1 cellular context compared by ENCODE assay signal in the genomic region with DNA sequence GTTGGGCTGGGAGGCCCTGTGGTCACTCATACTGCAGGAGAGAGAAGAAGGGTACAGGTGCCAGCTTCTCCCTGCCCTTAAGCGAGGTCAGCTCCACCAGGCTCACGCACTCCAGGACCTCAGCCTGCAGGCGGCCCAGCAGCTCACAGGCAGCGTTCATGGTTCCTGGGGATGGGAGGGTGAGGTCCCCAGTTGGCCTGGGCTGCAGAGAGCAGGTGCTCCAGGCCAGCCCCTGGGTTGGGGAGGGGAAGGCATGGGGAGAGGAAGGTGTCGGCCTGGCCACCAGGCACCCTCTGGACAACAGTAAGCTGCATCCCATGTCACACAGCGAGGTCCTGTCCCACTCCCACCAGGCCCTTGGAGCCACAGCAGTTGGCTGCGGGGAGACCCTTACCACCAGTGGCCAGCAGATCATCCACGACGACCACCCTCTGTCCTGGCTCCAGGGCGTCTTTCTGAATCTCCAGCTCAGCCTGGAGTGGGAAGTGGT.
A peak's percentile ranks its signal among the peaks of the same experiment; 100 is the strongest.
TF ChIP-seq lines count a peak whose summit lies in the region.

No MANE protein-coding gene starts in this region.

TF ChIP-seq in HepG2, 621 proteins besides CTCF, POLR2A, EP300 and RAD21 (continued from another document and continues in another):
- TF ChIP-seq, protein P1, sequence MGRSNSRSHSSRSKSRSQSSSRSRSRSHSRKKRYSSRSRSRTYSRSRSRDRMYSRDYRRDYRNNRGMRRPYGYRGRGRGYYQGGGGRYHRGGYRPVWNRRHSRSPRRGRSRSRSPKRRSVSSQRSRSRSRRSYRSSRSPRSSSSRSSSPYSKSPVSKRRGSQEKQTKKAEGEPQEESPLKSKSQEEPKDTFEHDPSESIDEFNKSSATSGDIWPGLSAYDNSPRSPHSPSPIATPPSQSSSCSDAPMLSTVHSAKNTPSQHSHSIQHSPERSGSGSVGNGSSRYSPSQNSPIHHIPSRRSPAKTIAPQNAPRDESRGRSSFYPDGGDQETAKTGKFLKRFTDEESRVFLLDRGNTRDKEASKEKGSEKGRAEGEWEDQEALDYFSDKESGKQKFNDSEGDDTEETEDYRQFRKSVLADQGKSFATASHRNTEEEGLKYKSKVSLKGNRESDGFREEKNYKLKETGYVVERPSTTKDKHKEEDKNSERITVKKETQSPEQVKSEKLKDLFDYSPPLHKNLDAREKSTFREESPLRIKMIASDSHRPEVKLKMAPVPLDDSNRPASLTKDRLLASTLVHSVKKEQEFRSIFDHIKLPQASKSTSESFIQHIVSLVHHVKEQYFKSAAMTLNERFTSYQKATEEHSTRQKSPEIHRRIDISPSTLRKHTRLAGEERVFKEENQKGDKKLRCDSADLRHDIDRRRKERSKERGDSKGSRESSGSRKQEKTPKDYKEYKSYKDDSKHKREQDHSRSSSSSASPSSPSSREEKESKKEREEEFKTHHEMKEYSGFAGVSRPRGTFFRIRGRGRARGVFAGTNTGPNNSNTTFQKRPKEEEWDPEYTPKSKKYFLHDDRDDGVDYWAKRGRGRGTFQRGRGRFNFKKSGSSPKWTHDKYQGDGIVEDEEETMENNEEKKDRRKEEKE (IDR thresholded peaks at IDR 0.05) = no peak
- no peak for TF ChIP-seq CEBPB (IDR thresholded peaks at IDR 0.05; ENCODE audit: borderline replicate concordance, low read depth, low read length)
- no peak for TF ChIP-seq ZNF550 (CRISPR knock-in tag; IDR thresholded peaks at IDR 0.05; ENCODE audit: borderline replicate concordance)
- no peak for TF ChIP-seq NKX3-1 (CRISPR knock-in tag; IDR thresholded peaks at IDR 0.05)
- no peak; the same call in 1 of the 2 replicates for TF ChIP-seq ZNF619 (CRISPR knock-in tag; IDR thresholded peaks at IDR 0.05)
- TF ChIP-seq ZNF629 (CRISPR knock-in tag; conservative IDR thresholded peaks at IDR 0.05) = no peak
- TF ChIP-seq, protein P2, sequence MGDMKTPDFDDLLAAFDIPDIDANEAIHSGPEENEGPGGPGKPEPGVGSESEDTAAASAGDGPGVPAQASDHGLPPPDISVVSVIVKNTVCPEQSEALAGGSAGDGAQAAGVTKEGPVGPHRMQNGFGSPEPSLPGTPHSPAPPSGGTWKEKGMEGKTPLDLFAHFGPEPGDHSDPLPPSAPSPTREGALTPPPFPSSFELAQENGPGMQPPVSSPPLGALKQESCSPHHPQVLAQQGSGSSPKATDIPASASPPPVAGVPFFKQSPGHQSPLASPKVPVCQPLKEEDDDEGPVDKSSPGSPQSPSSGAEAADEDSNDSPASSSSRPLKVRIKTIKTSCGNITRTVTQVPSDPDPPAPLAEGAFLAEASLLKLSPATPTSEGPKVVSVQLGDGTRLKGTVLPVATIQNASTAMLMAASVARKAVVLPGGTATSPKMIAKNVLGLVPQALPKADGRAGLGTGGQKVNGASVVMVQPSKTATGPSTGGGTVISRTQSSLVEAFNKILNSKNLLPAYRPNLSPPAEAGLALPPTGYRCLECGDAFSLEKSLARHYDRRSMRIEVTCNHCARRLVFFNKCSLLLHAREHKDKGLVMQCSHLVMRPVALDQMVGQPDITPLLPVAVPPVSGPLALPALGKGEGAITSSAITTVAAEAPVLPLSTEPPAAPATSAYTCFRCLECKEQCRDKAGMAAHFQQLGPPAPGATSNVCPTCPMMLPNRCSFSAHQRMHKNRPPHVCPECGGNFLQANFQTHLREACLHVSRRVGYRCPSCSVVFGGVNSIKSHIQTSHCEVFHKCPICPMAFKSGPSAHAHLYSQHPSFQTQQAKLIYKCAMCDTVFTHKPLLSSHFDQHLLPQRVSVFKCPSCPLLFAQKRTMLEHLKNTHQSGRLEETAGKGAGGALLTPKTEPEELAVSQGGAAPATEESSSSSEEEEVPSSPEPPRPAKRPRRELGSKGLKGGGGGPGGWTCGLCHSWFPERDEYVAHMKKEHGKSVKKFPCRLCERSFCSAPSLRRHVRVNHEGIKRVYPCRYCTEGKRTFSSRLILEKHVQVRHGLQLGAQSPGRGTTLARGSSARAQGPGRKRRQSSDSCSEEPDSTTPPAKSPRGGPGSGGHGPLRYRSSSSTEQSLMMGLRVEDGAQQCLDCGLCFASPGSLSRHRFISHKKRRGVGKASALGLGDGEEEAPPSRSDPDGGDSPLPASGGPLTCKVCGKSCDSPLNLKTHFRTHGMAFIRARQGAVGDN (CRISPR knock-in tag; IDR thresholded peaks at IDR 0.05) = no peak
- no peak for TF ChIP-seq KMT2A (CRISPR knock-in tag; IDR thresholded peaks at IDR 0.05)
- TF ChIP-seq, protein P3, sequence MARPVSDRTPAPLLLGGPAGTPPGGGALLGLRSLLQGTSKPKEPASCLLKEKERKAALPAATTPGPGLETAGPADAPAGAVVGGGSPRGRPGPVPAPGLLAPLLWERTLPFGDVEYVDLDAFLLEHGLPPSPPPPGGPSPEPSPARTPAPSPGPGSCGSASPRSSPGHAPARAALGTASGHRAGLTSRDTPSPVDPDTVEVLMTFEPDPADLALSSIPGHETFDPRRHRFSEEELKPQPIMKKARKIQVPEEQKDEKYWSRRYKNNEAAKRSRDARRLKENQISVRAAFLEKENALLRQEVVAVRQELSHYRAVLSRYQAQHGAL (CRISPR knock-in tag; IDR thresholded peaks at IDR 0.05; ENCODE audit: not compliant biosample characterization) = no peak
- TF ChIP-seq ZNF230 (CRISPR knock-in tag; IDR thresholded peaks at IDR 0.05) = no peak
- TF ChIP-seq HOXA7 (CRISPR knock-in tag; IDR thresholded peaks at IDR 0.05) = no peak
- no peak for TF ChIP-seq ZNF775 (CRISPR knock-in tag; IDR thresholded peaks at IDR 0.05; ENCODE audit: borderline replicate concordance)
- peak; percentile 71 for TF ChIP-seq RBFOX2 (IDR thresholded peaks at IDR 0.05; ENCODE audit: low read depth, low read length)
- TF ChIP-seq KLF13 (CRISPR knock-in tag; IDR thresholded peaks at IDR 0.05) = no peak
- TF ChIP-seq ZNF570 (CRISPR knock-in tag; IDR thresholded peaks at IDR 0.05; ENCODE audit: borderline replicate concordance) = no peak
- 0 out of 2 replicates have a peak, but pooled peaks have one; percentile 17 for TF ChIP-seq MAF1 (CRISPR knock-in tag; IDR thresholded peaks at IDR 0.05; ENCODE audit: borderline replicate concordance)
- TF ChIP-seq RORA (CRISPR knock-in tag; IDR thresholded peaks at IDR 0.05) = no peak
- TF ChIP-seq, protein P4, sequence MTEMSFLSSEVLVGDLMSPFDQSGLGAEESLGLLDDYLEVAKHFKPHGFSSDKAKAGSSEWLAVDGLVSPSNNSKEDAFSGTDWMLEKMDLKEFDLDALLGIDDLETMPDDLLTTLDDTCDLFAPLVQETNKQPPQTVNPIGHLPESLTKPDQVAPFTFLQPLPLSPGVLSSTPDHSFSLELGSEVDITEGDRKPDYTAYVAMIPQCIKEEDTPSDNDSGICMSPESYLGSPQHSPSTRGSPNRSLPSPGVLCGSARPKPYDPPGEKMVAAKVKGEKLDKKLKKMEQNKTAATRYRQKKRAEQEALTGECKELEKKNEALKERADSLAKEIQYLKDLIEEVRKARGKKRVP (CRISPR knock-in tag; IDR thresholded peaks at IDR 0.05) = no peak
- no peak for TF ChIP-seq FOXM1 (CRISPR knock-in tag; IDR thresholded peaks at IDR 0.05)
- no peak for TF ChIP-seq GATAD2A (CRISPR knock-in tag; IDR thresholded peaks at IDR 0.05)
- TF ChIP-seq RBM22 (optimal IDR thresholded peaks at IDR 0.05; ENCODE audit: low read length) = peak; percentile 72
- TF ChIP-seq, protein P5, sequence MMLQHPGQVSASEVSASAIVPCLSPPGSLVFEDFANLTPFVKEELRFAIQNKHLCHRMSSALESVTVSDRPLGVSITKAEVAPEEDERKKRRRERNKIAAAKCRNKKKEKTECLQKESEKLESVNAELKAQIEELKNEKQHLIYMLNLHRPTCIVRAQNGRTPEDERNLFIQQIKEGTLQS (CRISPR knock-in tag; IDR thresholded peaks at IDR 0.05) = no peak
- peak; percentile 41 for TF ChIP-seq TAF15 (IDR thresholded peaks at IDR 0.05; ENCODE audit: low read depth, low read length, poor library complexity, severe bottlenecking)
- no peak for TF ChIP-seq SETDB1 (CRISPR knock-in tag; IDR thresholded peaks at IDR 0.05; ENCODE audit: borderline replicate concordance)
- no peak for TF ChIP-seq KLF16 (CRISPR knock-in tag; IDR thresholded peaks at IDR 0.05)
- peak; percentile 36; the same call in 1 of the 2 replicates for TF ChIP-seq ZFY (CRISPR knock-in tag; IDR thresholded peaks at IDR 0.05)
- TF ChIP-seq ZFYVE20 (CRISPR knock-in tag; IDR thresholded peaks at IDR 0.05; ENCODE audit: borderline replicate concordance, low read depth) = no peak
- TF ChIP-seq, protein P6, sequence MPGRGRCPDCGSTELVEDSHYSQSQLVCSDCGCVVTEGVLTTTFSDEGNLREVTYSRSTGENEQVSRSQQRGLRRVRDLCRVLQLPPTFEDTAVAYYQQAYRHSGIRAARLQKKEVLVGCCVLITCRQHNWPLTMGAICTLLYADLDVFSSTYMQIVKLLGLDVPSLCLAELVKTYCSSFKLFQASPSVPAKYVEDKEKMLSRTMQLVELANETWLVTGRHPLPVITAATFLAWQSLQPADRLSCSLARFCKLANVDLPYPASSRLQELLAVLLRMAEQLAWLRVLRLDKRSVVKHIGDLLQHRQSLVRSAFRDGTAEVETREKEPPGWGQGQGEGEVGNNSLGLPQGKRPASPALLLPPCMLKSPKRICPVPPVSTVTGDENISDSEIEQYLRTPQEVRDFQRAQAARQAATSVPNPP (CRISPR knock-in tag; IDR thresholded peaks at IDR 0.05) = no peak
- TF ChIP-seq ZNF10 (CRISPR knock-in tag; IDR thresholded peaks at IDR 0.05; ENCODE audit: borderline replicate concordance, low read depth) = no peak
- TF ChIP-seq ZNF350 (CRISPR knock-in tag; IDR thresholded peaks at IDR 0.05; ENCODE audit: borderline replicate concordance, low read depth) = no peak
- TF ChIP-seq ZNF703 (CRISPR knock-in tag; IDR thresholded peaks at IDR 0.05; ENCODE audit: borderline replicate concordance) = peak; percentile 45; the same call in 1 of the 2 replicates
- no peak for TF ChIP-seq SATB2 (CRISPR knock-in tag; IDR thresholded peaks at IDR 0.05)
- TF ChIP-seq SP140L (CRISPR knock-in tag; IDR thresholded peaks at IDR 0.05; ENCODE audit: borderline replicate concordance) = no peak
- TF ChIP-seq, protein P7, sequence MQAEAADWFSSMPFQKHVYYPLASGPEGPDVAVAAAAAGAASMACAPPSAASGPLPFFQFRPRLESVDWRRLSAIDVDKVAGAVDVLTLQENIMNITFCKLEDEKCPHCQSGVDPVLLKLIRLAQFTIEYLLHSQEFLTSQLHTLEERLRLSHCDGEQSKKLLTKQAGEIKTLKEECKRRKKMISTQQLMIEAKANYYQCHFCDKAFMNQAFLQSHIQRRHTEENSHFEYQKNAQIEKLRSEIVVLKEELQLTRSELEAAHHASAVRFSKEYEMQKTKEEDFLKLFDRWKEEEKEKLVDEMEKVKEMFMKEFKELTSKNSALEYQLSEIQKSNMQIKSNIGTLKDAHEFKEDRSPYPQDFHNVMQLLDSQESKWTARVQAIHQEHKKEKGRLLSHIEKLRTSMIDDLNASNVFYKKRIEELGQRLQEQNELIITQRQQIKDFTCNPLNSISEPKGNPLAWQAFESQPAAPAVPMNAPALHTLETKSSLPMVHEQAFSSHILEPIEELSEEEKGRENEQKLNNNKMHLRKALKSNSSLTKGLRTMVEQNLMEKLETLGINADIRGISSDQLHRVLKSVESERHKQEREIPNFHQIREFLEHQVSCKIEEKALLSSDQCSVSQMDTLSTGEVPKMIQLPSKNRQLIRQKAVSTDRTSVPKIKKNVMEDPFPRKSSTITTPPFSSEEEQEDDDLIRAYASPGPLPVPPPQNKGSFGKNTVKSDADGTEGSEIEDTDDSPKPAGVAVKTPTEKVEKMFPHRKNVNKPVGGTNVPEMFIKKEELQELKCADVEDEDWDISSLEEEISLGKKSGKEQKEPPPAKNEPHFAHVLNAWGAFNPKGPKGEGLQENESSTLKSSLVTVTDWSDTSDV (CRISPR knock-in tag; IDR thresholded peaks at IDR 0.05) = 0 out of 2 replicates have a peak, but pooled peaks have one; percentile 45
- no peak for TF ChIP-seq NFE2L2 (IDR thresholded peaks at IDR 0.05; ENCODE audit: low read length)
- TF ChIP-seq BRCA1 (CRISPR knock-in tag; IDR thresholded peaks at IDR 0.05) = no peak
- no peak for TF ChIP-seq SIN3A (IDR thresholded peaks at IDR 0.05; ENCODE audit: borderline replicate concordance, low read depth, low read length)
- TF ChIP-seq, protein P8, sequence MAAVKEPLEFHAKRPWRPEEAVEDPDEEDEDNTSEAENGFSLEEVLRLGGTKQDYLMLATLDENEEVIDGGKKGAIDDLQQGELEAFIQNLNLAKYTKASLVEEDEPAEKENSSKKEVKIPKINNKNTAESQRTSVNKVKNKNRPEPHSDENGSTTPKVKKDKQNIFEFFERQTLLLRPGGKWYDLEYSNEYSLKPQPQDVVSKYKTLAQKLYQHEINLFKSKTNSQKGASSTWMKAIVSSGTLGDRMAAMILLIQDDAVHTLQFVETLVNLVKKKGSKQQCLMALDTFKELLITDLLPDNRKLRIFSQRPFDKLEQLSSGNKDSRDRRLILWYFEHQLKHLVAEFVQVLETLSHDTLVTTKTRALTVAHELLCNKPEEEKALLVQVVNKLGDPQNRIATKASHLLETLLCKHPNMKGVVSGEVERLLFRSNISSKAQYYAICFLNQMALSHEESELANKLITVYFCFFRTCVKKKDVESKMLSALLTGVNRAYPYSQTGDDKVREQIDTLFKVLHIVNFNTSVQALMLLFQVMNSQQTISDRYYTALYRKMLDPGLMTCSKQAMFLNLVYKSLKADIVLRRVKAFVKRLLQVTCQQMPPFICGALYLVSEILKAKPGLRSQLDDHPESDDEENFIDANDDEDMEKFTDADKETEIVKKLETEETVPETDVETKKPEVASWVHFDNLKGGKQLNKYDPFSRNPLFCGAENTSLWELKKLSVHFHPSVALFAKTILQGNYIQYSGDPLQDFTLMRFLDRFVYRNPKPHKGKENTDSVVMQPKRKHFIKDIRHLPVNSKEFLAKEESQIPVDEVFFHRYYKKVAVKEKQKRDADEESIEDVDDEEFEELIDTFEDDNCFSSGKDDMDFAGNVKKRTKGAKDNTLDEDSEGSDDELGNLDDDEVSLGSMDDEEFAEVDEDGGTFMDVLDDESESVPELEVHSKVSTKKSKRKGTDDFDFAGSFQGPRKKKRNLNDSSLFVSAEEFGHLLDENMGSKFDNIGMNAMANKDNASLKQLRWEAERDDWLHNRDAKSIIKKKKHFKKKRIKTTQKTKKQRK (IDR thresholded peaks at IDR 0.05; ENCODE audit: low read length) = no peak
- no peak for TF ChIP-seq SMC3 (IDR thresholded peaks at IDR 0.05; ENCODE audit: low read length)
- TF ChIP-seq, protein P9, sequence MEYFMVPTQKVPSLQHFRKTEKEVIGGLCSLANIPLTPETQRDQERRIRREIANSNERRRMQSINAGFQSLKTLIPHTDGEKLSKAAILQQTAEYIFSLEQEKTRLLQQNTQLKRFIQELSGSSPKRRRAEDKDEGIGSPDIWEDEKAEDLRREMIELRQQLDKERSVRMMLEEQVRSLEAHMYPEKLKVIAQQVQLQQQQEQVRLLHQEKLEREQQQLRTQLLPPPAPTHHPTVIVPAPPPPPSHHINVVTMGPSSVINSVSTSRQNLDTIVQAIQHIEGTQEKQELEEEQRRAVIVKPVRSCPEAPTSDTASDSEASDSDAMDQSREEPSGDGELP (IDR thresholded peaks at IDR 0.05; ENCODE audit: borderline replicate concordance, low read depth) = no peak
- TF ChIP-seq POLR2G (IDR thresholded peaks at IDR 0.05; ENCODE audit: low read depth, low read length) = peak; percentile 50
- TF ChIP-seq, protein P10, sequence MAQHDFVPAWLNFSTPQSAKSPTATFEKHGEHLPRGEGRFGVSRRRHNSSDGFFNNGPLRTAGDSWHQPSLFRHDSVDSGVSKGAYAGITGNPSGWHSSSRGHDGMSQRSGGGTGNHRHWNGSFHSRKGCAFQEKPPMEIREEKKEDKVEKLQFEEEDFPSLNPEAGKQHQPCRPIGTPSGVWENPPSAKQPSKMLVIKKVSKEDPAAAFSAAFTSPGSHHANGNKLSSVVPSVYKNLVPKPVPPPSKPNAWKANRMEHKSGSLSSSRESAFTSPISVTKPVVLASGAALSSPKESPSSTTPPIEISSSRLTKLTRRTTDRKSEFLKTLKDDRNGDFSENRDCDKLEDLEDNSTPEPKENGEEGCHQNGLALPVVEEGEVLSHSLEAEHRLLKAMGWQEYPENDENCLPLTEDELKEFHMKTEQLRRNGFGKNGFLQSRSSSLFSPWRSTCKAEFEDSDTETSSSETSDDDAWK (CRISPR knock-in tag; IDR thresholded peaks at IDR 0.05) = no peak
- no peak for TF ChIP-seq ZNF790 (CRISPR knock-in tag; IDR thresholded peaks at IDR 0.05; ENCODE audit: borderline replicate concordance)
